In the genomic region with DNA sequence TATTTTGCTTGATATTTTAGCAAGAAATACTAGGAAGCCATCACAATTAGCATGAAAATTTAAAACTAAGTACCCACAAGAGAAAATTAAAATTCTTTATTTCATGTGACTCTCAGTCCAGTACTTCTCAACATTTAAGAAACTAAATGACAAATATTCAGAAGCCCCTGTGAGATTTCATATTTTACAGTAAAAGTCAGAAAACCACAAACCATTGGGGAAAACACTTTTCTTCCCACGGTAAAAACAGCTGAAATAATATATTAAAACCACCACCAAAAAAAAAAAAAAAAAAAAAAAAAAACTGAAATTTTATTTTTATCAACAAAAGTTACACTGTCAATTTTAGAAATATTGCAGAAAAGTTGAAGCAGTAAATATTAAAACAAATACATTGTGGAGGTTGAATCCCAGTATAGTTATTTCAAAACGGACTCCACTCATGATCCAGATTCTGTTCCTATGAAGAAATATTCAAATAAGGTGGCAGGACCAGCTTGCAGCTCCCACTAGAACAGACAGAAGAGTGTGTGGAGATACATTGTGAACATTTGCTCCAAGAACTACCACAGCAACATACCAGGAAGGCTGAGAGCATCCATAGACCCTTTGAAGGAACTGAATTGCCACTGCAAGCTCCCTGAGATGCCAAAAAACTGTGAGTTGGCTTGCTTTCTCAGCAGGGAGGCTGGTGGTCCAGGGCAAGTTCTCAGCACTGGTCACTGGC, we compare ENCODE assay signal across 11 cellular contexts.
"Had no signal": no experiment of that assay in that cellular context is flagged by ENCODE, and none has a peak within 500 bp of the region (broad histone marks: within the 10 kb centered on the region; RNA-seq: fewer than 3 reads in every experiment).

No MANE protein-coding gene starts in this region.

- H3K79me2 ChIP-seq: parathyroid adenoma had no signal

- ATAC-seq: stimulated activated naive B cell treated with anti-CD40 and anti-IgM and Interleukin-4, amounts not matched to agents 10 μg/mL and 1 μg/mL and 100 μg/mL, for 72 hours had no signal

- H3K4me3 ChIP-seq: neural progenitor cell, transverse colon had no signal

- H3K9me3 ChIP-seq: transverse colon had no signal

- H3K4me1 ChIP-seq: neural progenitor cell, parathyroid adenoma, transverse colon had no signal

- H3K27me3 ChIP-seq: neural progenitor cell, transverse colon had no signal

- H3K9ac ChIP-seq: neural progenitor cell, parathyroid adenoma had no signal

- H3K36me3 ChIP-seq: neural progenitor cell, transverse colon had no signal

- H3K4me2 ChIP-seq: neural progenitor cell had no signal

- H2AFZ ChIP-seq: neural progenitor cell, parathyroid adenoma had no signal

- H3K27ac ChIP-seq: neural progenitor cell, parathyroid adenoma, transverse colon had no signal

- DNase-seq: activated CD4-positive, alpha-beta T cell treated with anti-CD3 and anti-CD28 coated beads, Interleukin-2, amount 50 U/mL, for 1 hour; activated effector memory CD4-positive, alpha-beta T cell treated with Interleukin-2 at 50 U/mL for 16 hours; activated T-cell treated with anti-CD3 and anti-CD28 coated beads for 4 hours; hippocampal formation; kidney glomerular epithelial cell; retina; stimulated activated CD4-positive, alpha-beta T cell treated with anti-CD3 and anti-CD28 coated beads, Interleukin-2, amount 100 ng/mL, for 24 hours; stimulated activated naive B cell treated with anti-CD40 and anti-IgM and Interleukin-4, amounts not matched to agents 10 μg/mL and 1 μg/mL and 100 μg/mL, for 72 hours; transverse colon had no signal
